Comparison of ENCODE assay signal across 30 cellular contexts in the genomic region with DNA sequence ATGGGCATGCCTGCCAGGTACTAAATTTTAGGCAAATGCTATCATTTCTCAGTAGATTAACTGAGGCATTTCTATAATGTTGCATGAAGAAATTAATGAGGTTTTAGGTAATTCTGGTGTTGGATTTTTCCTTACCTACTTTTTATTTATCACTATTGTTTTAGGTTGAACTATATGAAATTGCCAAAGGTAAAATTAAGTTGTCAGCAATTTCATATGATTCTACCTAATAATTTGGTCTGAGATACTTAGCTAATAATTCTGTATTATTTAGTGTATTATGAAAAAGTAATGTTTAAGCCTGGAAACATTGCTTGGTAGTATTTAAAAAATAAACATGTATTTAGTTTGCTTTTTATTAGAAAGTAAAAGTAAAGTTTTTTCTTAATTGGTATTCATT. TPM values are rescaled to one million over a fixed set of nuclear protein-coding genes. Genes with fewer than 3 reads are reported as not detected.
"Had no signal": no experiment of that assay in that cellular context is flagged by ENCODE, and none has a peak within 500 bp of the region (broad histone marks: within the 10 kb centered on the region; RNA-seq: fewer than 3 reads in every experiment).

No MANE protein-coding gene starts in this region.

- H3K27me3 Mint-ChIP-seq: progenitor cell of endocrine pancreas; stimulated activated naive CD8-positive, alpha-beta T cell treated with anti-CD3 and anti-CD28 coated beads, Interleukin-15, amount 100 ng/mL, for 72 hours; type B pancreatic cell had no signal

- H3K27me3 ChIP-seq: neural progenitor cell, ovary, suprapubic skin, testis, tibial artery, transverse colon, upper lobe of right lung, uterus had no signal

- H3K79me2 ChIP-seq: parathyroid adenoma had no signal

- H3K9me3 Mint-ChIP-seq: natural killer cell; nephron; neural progenitor cell; stimulated activated memory B cell treated with anti-CD40 and anti-IgM and Interleukin-4, amounts not matched to agents 10 μg/mL and 1 μg/mL and 100 μg/mL, for 72 hours; stimulated activated naive CD8-positive, alpha-beta T cell treated with anti-CD3 and anti-CD28 coated beads, Interleukin-15, amount 100 ng/mL, for 72 hours had no signal

- H3K36me3 Mint-ChIP-seq: naive thymus-derived CD4-positive, alpha-beta T cell; neural progenitor cell; stimulated activated memory B cell treated with anti-CD40 and anti-IgM and Interleukin-4, amounts not matched to agents 10 μg/mL and 1 μg/mL and 100 μg/mL, for 72 hours; type B pancreatic cell had no signal

- H3K4me3 Mint-ChIP-seq: naive thymus-derived CD4-positive, alpha-beta T cell; natural killer cell; nephron; neural progenitor cell; stimulated activated memory B cell treated with anti-CD40 and anti-IgM and Interleukin-4, amounts not matched to agents 10 μg/mL and 1 μg/mL and 100 μg/mL, for 72 hours; stimulated activated naive CD8-positive, alpha-beta T cell treated with anti-CD3 and anti-CD28 coated beads, Interleukin-15, amount 100 ng/mL, for 72 hours; type B pancreatic cell had no signal

- H3K36me3 ChIP-seq: neural progenitor cell, ovary, suprapubic skin, tibial artery, upper lobe of right lung, uterus had no signal

- H3K9ac ChIP-seq: neural progenitor cell, parathyroid adenoma had no signal

- DNase-seq: naive thymus-derived CD4-positive, alpha-beta T cell; natural killer cell; occipital lobe; ovary; posterior cingulate gyrus; psoas muscle; right cardiac atrium; stimulated activated CD4-positive, alpha-beta T cell treated with anti-CD3 and anti-CD28 coated beads, Interleukin-15, amount 100 ng/mL, for 24 hours; stimulated activated CD4-positive, alpha-beta T cell treated with anti-CD3 and anti-CD28 coated beads, Interleukin-2, amount 100 ng/mL, for 24 hours; stimulated activated CD4-positive, alpha-beta T cell treated with anti-CD3 and anti-CD28 coated beads, Interleukin-2, amount 100 ng/mL, for 48 hours; stimulated activated CD4-positive, alpha-beta T cell treated with anti-CD3 and anti-CD28 coated beads, Interleukin-4, amount 100 ng/mL, for 24 hours; stimulated activated CD8-positive, alpha-beta memory T cell treated with anti-CD3 and anti-CD28 coated beads, Interleukin-4, amount 100 ng/mL, for 48 hours; stimulated activated naive CD4-positive, alpha-beta T cell; stimulated activated naive CD8-positive, alpha-beta T cell treated with anti-CD3 and anti-CD28 coated beads, Interleukin-15, amount 100 ng/mL, for 72 hours; stimulated activated naive CD8-positive, alpha-beta T cell treated with anti-CD3 and anti-CD28 coated beads, Interleukin-15, Interleukin-2, amounts not matched to agents 100 U/mL and 50 U/mL, for 24 hours; substantia nigra; testis; tibial artery; transverse colon; upper lobe of right lung; uterus had no signal

- H3K9me3 ChIP-seq: ovary, psoas muscle, suprapubic skin, testis, tibial artery, transverse colon, upper lobe of right lung, uterus had no signal

- H3K4me3 ChIP-seq: neural progenitor cell, ovary, psoas muscle, skin epidermis, suprapubic skin, testis, tibial artery, transverse colon, upper lobe of right lung, uterus had no signal

- H3K27ac ChIP-seq: neural progenitor cell, ovary, parathyroid adenoma, psoas muscle, skin epidermis, suprapubic skin, testis, tibial artery, transverse colon, upper lobe of right lung, uterus had no signal

- H3K4me1 Mint-ChIP-seq: naive thymus-derived CD4-positive, alpha-beta T cell; neural progenitor cell; stimulated activated memory B cell treated with anti-CD40 and anti-IgM and Interleukin-4, amounts not matched to agents 10 μg/mL and 1 μg/mL and 100 μg/mL, for 72 hours; stimulated activated naive CD8-positive, alpha-beta T cell treated with anti-CD3 and anti-CD28 coated beads, Interleukin-15, amount 100 ng/mL, for 72 hours had no signal

- ATAC-seq: naive thymus-derived CD4-positive, alpha-beta T cell; natural killer cell; psoas muscle; right cardiac atrium; sciatic nerve; stimulated activated memory B cell treated with anti-CD40 and anti-IgM and Interleukin-4, amounts not matched to agents 10 μg/mL and 1 μg/mL and 100 μg/mL, for 72 hours; stimulated activated naive CD8-positive, alpha-beta T cell treated with anti-CD3 and anti-CD28 coated beads, Interleukin-15, amount 100 ng/mL, for 72 hours; stimulated activated naive CD8-positive, alpha-beta T cell treated with anti-CD3 and anti-CD28 coated beads, Interleukin-15, Interleukin-2, amounts not matched to agents 100 U/mL and 50 U/mL, for 24 hours; upper lobe of right lung had no signal

- H2AFZ ChIP-seq: neural progenitor cell, parathyroid adenoma had no signal

- H3K27ac Mint-ChIP-seq: naive thymus-derived CD4-positive, alpha-beta T cell; natural killer cell; nephron; neural progenitor cell; progenitor cell of endocrine pancreas; stimulated activated memory B cell treated with anti-CD40 and anti-IgM and Interleukin-4, amounts not matched to agents 10 μg/mL and 1 μg/mL and 100 μg/mL, for 72 hours; stimulated activated naive CD8-positive, alpha-beta T cell treated with anti-CD3 and anti-CD28 coated beads, Interleukin-15, amount 100 ng/mL, for 72 hours; type B pancreatic cell had no signal

- H3K4me2 ChIP-seq: neural progenitor cell had no signal

- H3K4me1 ChIP-seq: suprapubic skin, testis, tibial artery, transverse colon, upper lobe of right lung, uterus had no signal

RNA-seq across cellular contexts. Expression of a gene that starts 22.7 kb away (rescaled TPM):
- polyA plus RNA-seq: naive thymus-derived CD4-positive, alpha-beta T cell had no signal
